Comparison of ENCODE assay signal across 28 cellular contexts in genomic region chrX:34877451-34877850, GRCh38.
DNase-seq lines count a peak whose midpoint lies in the region; ATAC-seq and TF ChIP-seq lines count a peak whose summit lies in the region.
"Had no signal": no experiment of that assay in that cellular context is flagged by ENCODE, and none has a peak within 500 bp of the region (broad histone marks: within the 10 kb centered on the region; RNA-seq: fewer than 3 reads in every experiment).

No MANE protein-coding gene starts in this region.

- H3K36me3 ChIP-seq in skeletal muscle satellite cell (ENCODE audit: insufficient read depth, low read length) = no peaks in the 10 kb centered on the region
- H3K36me3 ChIP-seq: colonic mucosa, gastrocnemius medialis, spleen, tibial artery had no signal

- H3K4me3 ChIP-seq in fibroblast of pulmonary artery (replicated peaks; ENCODE audit: low read depth, low read length) (no peak overlapping the region), skeletal muscle satellite cell (ENCODE audit: low read length) (peak overlapping the region; percentile 3)
- H3K4me3 ChIP-seq: colonic mucosa, gastrocnemius medialis, GM23338, SK-N-MC, spleen, tibial artery had no signal

- no peak for TF ChIP-seq CTCF in fibroblast of pulmonary artery (IDR thresholded peaks at IDR 0.05; ENCODE audit: low read length, missing control alignments)

- DNase-seq in DMS53 (lab: John Stamatoyannopoulos, UW) (peak; percentile 1), DMS53 treated with DMSO at 0.1 percent for 48 hours (lab: John Stamatoyannopoulos, UW; ENCODE audit: unreplicated experiment) (no peak), amniotic epithelial cell (ENCODE audit: low read depth) (peak; percentile 36), fibroblast of pulmonary artery (ENCODE audit: low read depth) (peak; percentile 20), pons (ENCODE audit: low spot score) (no peak), ureter (ENCODE audit: low spot score) (no peak)
- DNase-seq: activated effector memory CD4-positive, alpha-beta T cell treated with Interleukin-2 at 50 U/mL for 16 hours; activated naive CD8-positive, alpha-beta T cell treated with anti-CD3 and anti-CD28 coated beads, Interleukin-2, amount 10 ng/mL, durations not matched to agents 7 days and 5 days; CD8-positive, alpha-beta memory T cell; colonic mucosa; DMS153; effector memory CD8-positive, alpha-beta T cell; erythroblast; gastrocnemius medialis; hypothalamus; immature natural killer cell; Karpas-422; naive thymus-derived CD4-positive, alpha-beta T cell; NCI-H1048; NCI-H1694; occipital lobe; spleen; T-helper 2 cell; tibial artery had no signal

- peaks cover 60% of the 10 kb centered on the region for H3K4me1 ChIP-seq in skeletal muscle satellite cell (ENCODE audit: control insufficient read depth, insufficient read depth, low read length)
- H3K4me1 ChIP-seq: colonic mucosa, spleen had no signal

- H3K9me3 ChIP-seq in skeletal muscle satellite cell (replicated peaks; ENCODE audit: low read length) = no peaks in the 10 kb centered on the region
- H3K9me3 ChIP-seq: colonic mucosa, gastrocnemius medialis, tibial artery had no signal

- H3K27me3 ChIP-seq in skeletal muscle satellite cell (ENCODE audit: control insufficient read depth, insufficient read depth, low read length) = no peaks in the 10 kb centered on the region
- H3K27me3 ChIP-seq: colonic mucosa, gastrocnemius medialis, spleen, tibial artery had no signal

- no peak for ATAC-seq in HG02938 (IDR thresholded peaks at IDR 0.05; ENCODE audit: unreplicated experiment)
- ATAC-seq: effector memory CD8-positive, alpha-beta T cell; gastrocnemius medialis; GM23338; naive thymus-derived CD4-positive, alpha-beta T cell had no signal

- H3K9ac ChIP-seq in skeletal muscle satellite cell (ENCODE audit: low read depth, low read length) = peak overlapping the region; percentile 48

- peak overlapping the region; percentile 23 for H3K4me2 ChIP-seq in skeletal muscle satellite cell (ENCODE audit: low read length)
- H3K4me2 ChIP-seq: GM23338 had no signal

Comparison
In these comparisons a context has a peak if more than half of its experiments do, and no peak if none do; other contexts are left out.
1. DNase-seq: peak in DMS53 (single experiment), amniotic epithelial cell (single experiment) and fibroblast of pulmonary artery (single experiment); none in DMS53 treated with DMSO at 0.1 percent for 48 hours (single experiment), pons (single experiment) and ureter (single experiment).